ENCODE assay signal across 8 cellular contexts in genomic region chr2:3303583-3304406, GRCh38.
DNase-seq lines count a peak whose midpoint lies in the region; ATAC-seq, FAIRE-seq and TF ChIP-seq lines count a peak whose summit lies in the region.

No MANE protein-coding gene starts in this region.

- H3K4me1 ChIP-seq in heart right ventricle, result peaks cover 0 to 11% (median 5%) of the 10 kb centered on the region in 9 donors

- H3K36me3 ChIP-seq in heart right ventricle, result peaks cover 0 to 6% (median 0%) of the 10 kb centered on the region in 9 donors

- no peak overlapping the region for H3K4me3 Mint-ChIP-seq in activated naive CD8-positive, alpha-beta T cell treated with anti-CD3 and anti-CD28 coated beads, Interleukin-2, amount 50 U/mL, for 24 hours
- H3K4me3 Mint-ChIP-seq in progenitor cell of endocrine pancreas (ENCODE audit: low read depth), result peak overlapping the region; percentile 60

- no peak overlapping the region for H3K27ac Mint-ChIP-seq in activated naive CD8-positive, alpha-beta T cell treated with anti-CD3 and anti-CD28 coated beads, Interleukin-2, amount 50 U/mL, for 24 hours
- H3K27ac Mint-ChIP-seq in progenitor cell of endocrine pancreas, result peak overlapping the region; percentile 93

- peak; percentile 91 for TF ChIP-seq CTCF in GM12864 (IDR thresholded peaks at IDR 0.05; ENCODE audit: low read depth, low read length, missing control alignments)
- TF ChIP-seq CTCF in heart right ventricle (IDR thresholded peaks at IDR 0.05), result peak; percentile 91 to 99 (median 96)
- TF ChIP-seq CTCF in progenitor cell of endocrine pancreas (IDR thresholded peaks at IDR 0.05; ENCODE audit: unreplicated experiment), result peak; percentile 96

- intact Hi-C loops in heart right ventricle (cut with DNase I), result loop anchor here in 8 of 10 donors (2.0 to 10.0 kb wide), 6 partner anchors 299 to 1449 kb away; no protein-coding TSS in a partner anchor

- peaks cover 3% of the 10 kb centered on the region for H3K36me3 Mint-ChIP-seq in activated naive CD8-positive, alpha-beta T cell treated with anti-CD3 and anti-CD28 coated beads, Interleukin-2, amount 50 U/mL, for 24 hours (ENCODE audit: low read depth)
- H3K36me3 Mint-ChIP-seq in progenitor cell of endocrine pancreas (ENCODE audit: insufficient read depth), result peaks cover 7% of the 10 kb centered on the region

- H3K27me3 ChIP-seq in heart right ventricle, result no peaks in the 10 kb centered on the region

- ATAC-seq in HG02610 (IDR thresholded peaks at IDR 0.05; ENCODE audit: unreplicated experiment) (peak; percentile 98), heart right ventricle (peak; percentile 94 to 99 (median 97))
- ATAC-seq in activated naive CD8-positive, alpha-beta T cell treated with anti-CD3 and anti-CD28 coated beads, Interleukin-2, amount 50 U/mL, for 24 hours, result peak; percentile 94

- DNase-seq in GM12864 (ENCODE audit: low read depth) (peak; percentile 26), NCI-H1048 (lab: John Stamatoyannopoulos, UW) (peak; percentile 56), SW480 (ENCODE audit: low spot score) (peak; percentile 72), heart right ventricle (peak; percentile 87 to 88), progenitor cell of endocrine pancreas (ENCODE audit: low spot score, unreplicated experiment) (peak; percentile 80), urothelium cell line (ENCODE audit: low spot score) (peak; percentile 42)
- peak; percentile 84 for DNase-seq in activated naive CD8-positive, alpha-beta T cell treated with anti-CD3 and anti-CD28 coated beads, Interleukin-2, amount 50 U/mL, for 24 hours

- H3K4me1 Mint-ChIP-seq in activated naive CD8-positive, alpha-beta T cell treated with anti-CD3 and anti-CD28 coated beads, Interleukin-2, amount 50 U/mL, for 24 hours, result peaks cover 7% of the 10 kb centered on the region
- peaks cover 20% of the 10 kb centered on the region for H3K4me1 Mint-ChIP-seq in progenitor cell of endocrine pancreas (ENCODE audit: low read depth)

- WGBS in heart right ventricle, 2 donors, result 38 to 40% methylated on average over 34 of the region's 34 CpGs

- H3K9me3 Mint-ChIP-seq in activated naive CD8-positive, alpha-beta T cell treated with anti-CD3 and anti-CD28 coated beads, Interleukin-2, amount 50 U/mL, for 24 hours, result no peaks in the 10 kb centered on the region
- no peaks in the 10 kb centered on the region for H3K9me3 Mint-ChIP-seq in progenitor cell of endocrine pancreas (ENCODE audit: low read depth)

- H3K27me3 Mint-ChIP-seq in activated naive CD8-positive, alpha-beta T cell treated with anti-CD3 and anti-CD28 coated beads, Interleukin-2, amount 50 U/mL, for 24 hours, result no peaks in the 10 kb centered on the region
- no peaks in the 10 kb centered on the region for H3K27me3 Mint-ChIP-seq in progenitor cell of endocrine pancreas

- no peak for FAIRE-seq in urothelium cell line (lab: Jason Lieb, UNC)

- H3K27ac ChIP-seq in heart right ventricle, result peak overlapping the region in 4 of 10 donors; percentile 34 to 68 (median 58)

- H3K9me3 ChIP-seq in heart right ventricle, result no peaks in the 10 kb centered on the region

- H3K4me3 ChIP-seq in GM12864 (ENCODE audit: low read depth, low read length) (no peak overlapping the region), heart right ventricle (peak overlapping the region in 7 of 10 donors; percentile 18 to 40 (median 30))

Comparison
In these comparisons a context has a peak if more than half of its experiments do, and no peak if none do; other contexts are left out.
1. DNase-seq: peak in every context shown above with its lines; median percentile 88 in heart right ventricle; 84 in activated naive CD8-positive, alpha-beta T cell treated with anti-CD3 and anti-CD28 coated beads, Interleukin-2, amount 50 U/mL, for 24 hours; 80 in progenitor cell of endocrine pancreas; 72 in SW480; 56 in NCI-H1048; 42 in urothelium cell line; 26 in GM12864.